1 cellular context compared by ENCODE assay signal in genomic region chr3:195540031-195540430, GRCh38.
TF ChIP-seq lines count a peak whose summit lies in the region.

No MANE protein-coding gene starts in this region.

TF ChIP-seq in HEK293, 187 proteins besides CTCF, POLR2A, EP300 and RAD21 (continued from another document):
- TF ChIP-seq TRIM28 (IDR thresholded peaks at IDR 0.05; ENCODE audit: borderline replicate concordance, low read length) (no peak), ZNF391 (tag by site-specific recombination; IDR thresholded peaks at IDR 0.05; ENCODE audit: borderline replicate concordance, low read depth) (no peak), ZNF704 (tag by site-specific recombination; IDR thresholded peaks at IDR 0.05) (no peak), ZNF169 (tag by site-specific recombination; IDR thresholded peaks at IDR 0.05) (no peak), ZNF571 (tag by site-specific recombination; IDR thresholded peaks at IDR 0.05) (no peak), AEBP2 (tag by site-specific recombination; IDR thresholded peaks at IDR 0.05; ENCODE audit: borderline replicate concordance) (no peak)
TF ChIP-seq in HEK293: peak in this region for 2.
